Comparison of ENCODE assay signal across 36 cellular contexts in the genomic region with DNA sequence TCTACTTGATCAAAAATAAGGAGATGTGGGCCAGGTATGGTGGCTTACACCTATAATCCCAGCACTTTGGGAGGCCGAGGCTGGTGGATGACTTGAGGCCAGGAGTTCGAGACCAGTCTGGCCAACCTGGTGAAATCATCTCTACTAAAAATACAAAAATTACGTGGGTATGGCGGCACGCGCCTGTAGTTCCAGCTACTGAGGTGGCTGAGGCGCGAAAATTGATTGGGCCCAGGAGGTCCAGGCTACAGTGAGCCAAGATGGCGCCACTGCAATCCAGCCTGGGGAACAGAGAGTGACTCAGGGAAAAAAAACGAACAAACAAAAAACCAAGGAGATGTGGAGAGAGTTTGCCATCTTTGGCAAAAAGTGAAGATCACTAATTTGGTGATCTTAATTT.
"Had no signal": no experiment of that assay in that cellular context is flagged by ENCODE, and none has a peak within 500 bp of the region (broad histone marks: within the 10 kb centered on the region; RNA-seq: fewer than 3 reads in every experiment).

No MANE protein-coding gene starts in this region.

- H3K36me3 ChIP-seq: MG63 had no signal

- H3K27me3 ChIP-seq: MG63 had no signal

- DNase-seq: Karpas-422, Kasumi-1, MG63, MM.1S, MV-4-11, NCI-H1048, NCI-H1092, NCI-H1092 treated with DMSO at 0.1 percent for 48 hours, NCI-H1105, NCI-H1105 treated with DMSO at 0.1 percent for 48 hours, NCI-H1417, NCI-H1417 treated with DMSO at 0.1 percent for 48 hours, NCI-H1436, NCI-H1436 treated with DMSO at 0.1 percent for 48 hours, NCI-H146, NCI-H1694, NCI-H1694 treated with DMSO at 0.1 percent for 48 hours, NCI-H187, NCI-H187 treated with DMSO at 0.1 percent for 48 hours, NCI-H1930, NCI-H2029, NCI-H2029 treated with DMSO at 0.1 percent for 48 hours, NCI-H2081, NCI-H2081 treated with DMSO at 0.1 percent for 48 hours, NCI-H2107, NCI-H2171, NCI-H2171 treated with DMSO at 0.1 percent for 48 hours, NCI-H2227 treated with DMSO at 0.1 percent for 48 hours, NCI-H226, NCI-H345, NCI-H446, NCI-H446 treated with DMSO at 0.1 percent for 48 hours, NCI-H510A, NCI-H510A treated with DMSO at 0.1 percent for 48 hours, NCI-H524, NCI-H524 treated with DMSO at 0.1 percent for 48 hours had no signal

- H3K9me3 ChIP-seq: MG63 had no signal

- H3K4me3 ChIP-seq: MG63 had no signal
